10 cellular contexts compared by ENCODE assay signal in genomic region chr2:9260411-9261037, GRCh38. TPM values are rescaled to one million over a fixed set of nuclear protein-coding genes. Genes with fewer than 3 reads are reported as not detected.
A peak's percentile ranks its signal among the peaks of the same experiment; 100 is the strongest.
DNase-seq lines count a peak whose midpoint lies in the region; ATAC-seq and TF ChIP-seq lines count a peak whose summit lies in the region.
"Had no signal": no experiment of that assay in that cellular context is flagged by ENCODE, and none has a peak within 500 bp of the region (broad histone marks: within the 10 kb centered on the region; RNA-seq: fewer than 3 reads in every experiment).

No MANE protein-coding gene starts in this region.

- intact Hi-C loops in psoas muscle (cut with DNase I), result loop anchor here in 1 of 2 donors (5.0 kb wide), 1 partner anchor 38 kb away; no protein-coding TSS in a partner anchor

- 0 out of 2 replicates have a peak overlapping the region, but pooled peaks have one; percentile 7 for H3K9ac ChIP-seq in BLaER1

- TF ChIP-seq CTCF in right atrium auricular region (IDR thresholded peaks at IDR 0.05), result no peak
- no peak for TF ChIP-seq CTCF in psoas muscle (IDR thresholded peaks at IDR 0.05)

- no peaks in the 10 kb centered on the region for H3K9me3 Mint-ChIP-seq in activated naive CD4-positive, alpha-beta T cell treated with anti-CD3 and anti-CD28 coated beads, Interleukin-2, amount 50 U/mL, for 72 hours

- DNase-seq in right atrium auricular region (ENCODE audit: low spot score) (no peak), psoas muscle (no peak), NCI-H1105 treated with DMSO at 0.1 percent for 48 hours (lab: John Stamatoyannopoulos, UW) (no peak), NCI-H2029 treated with DMSO at 0.1 percent for 48 hours (lab: John Stamatoyannopoulos, UW) (no peak)
- no peak for DNase-seq in effector memory CD4-positive, alpha-beta T cell
- no peak for DNase-seq in activated naive CD4-positive, alpha-beta T cell treated with anti-CD3 and anti-CD28 coated beads, Interleukin-2, amount 50 U/mL, for 72 hours (ENCODE audit: low spot score in 2 of 2)
- DNase-seq: NCI-H1417, pancreas had no signal

- H3K27ac ChIP-seq in BLaER1 (peak overlapping the region; percentile 57), adipose tissue (ENCODE audit: low read depth, low read length) (peak overlapping the region; percentile 51), right atrium auricular region (peak overlapping the region; percentile 72 to 79), psoas muscle (peak overlapping the region; percentile 42)
- no peak overlapping the region for H3K27ac ChIP-seq in effector memory CD4-positive, alpha-beta T cell (ENCODE audit: insufficient read depth, low read length, poor library complexity, severe bottlenecking)

- no peak overlapping the region for H3K27ac Mint-ChIP-seq in activated naive CD4-positive, alpha-beta T cell treated with anti-CD3 and anti-CD28 coated beads, Interleukin-2, amount 50 U/mL, for 72 hours

- H4K20me1 ChIP-seq in BLaER1, result peaks cover 99% of the 10 kb centered on the region

- H3K4me1 ChIP-seq in BLaER1, result peaks cover 88% of the 10 kb centered on the region
- H3K4me1 ChIP-seq in right atrium auricular region, result peaks cover 0 to 92% of the 10 kb centered on the region in 2 donors
- H3K4me1 ChIP-seq in psoas muscle, result peaks cover 24% of the 10 kb centered on the region
- no peaks in the 10 kb centered on the region for H3K4me1 ChIP-seq in effector memory CD4-positive, alpha-beta T cell (ENCODE audit: control insufficient read depth, insufficient read depth, low read length, poor library complexity, severe bottlenecking)

- H3K36me3 ChIP-seq in BLaER1 (no peaks in the 10 kb centered on the region; the same call in 1 of the 2 replicates), right atrium auricular region (no peaks in the 10 kb centered on the region), psoas muscle (ENCODE audit: insufficient read depth in 1 of 2, low read depth in 1 of 2) (no peaks in the 10 kb centered on the region)
- no peaks in the 10 kb centered on the region for H3K36me3 ChIP-seq in effector memory CD4-positive, alpha-beta T cell (ENCODE audit: control insufficient read depth, insufficient read depth, low read length)
- H3K36me3 ChIP-seq: pancreas had no signal

- H3K27me3 ChIP-seq in BLaER1 (no peaks in the 10 kb centered on the region), right atrium auricular region (no peaks in the 10 kb centered on the region), psoas muscle (ENCODE audit: insufficient read depth in 3 of 3, low read length in 2 of 3) (no peaks in the 10 kb centered on the region)
- H3K27me3 ChIP-seq in effector memory CD4-positive, alpha-beta T cell (replicated peaks; ENCODE audit: control insufficient read depth, insufficient read depth, low read length, poor library complexity, severe bottlenecking), result no peaks in the 10 kb centered on the region
- H3K27me3 ChIP-seq: pancreas had no signal

- peak overlapping the region; percentile 79 for H3K4me2 ChIP-seq in BLaER1

- 40 to 79% (median 49%) methylated on average over 7 of the region's 7 CpGs for WGBS in adipose tissue, 3 donors
- 69 to 74% (median 73%) methylated on average over 7 of the region's 7 CpGs for WGBS in psoas muscle, 3 donors

- ATAC-seq in psoas muscle, result no peak
- ATAC-seq in activated naive CD4-positive, alpha-beta T cell treated with anti-CD3 and anti-CD28 coated beads, Interleukin-2, amount 50 U/mL, for 72 hours, result no peak

- no peaks in the 10 kb centered on the region for H3K36me3 Mint-ChIP-seq in activated naive CD4-positive, alpha-beta T cell treated with anti-CD3 and anti-CD28 coated beads, Interleukin-2, amount 50 U/mL, for 72 hours

- H3K9me3 ChIP-seq in BLaER1, result no peaks in the 10 kb centered on the region
- no peaks in the 10 kb centered on the region for H3K9me3 ChIP-seq in right atrium auricular region
- H3K9me3 ChIP-seq in psoas muscle, result no peaks in the 10 kb centered on the region
- no peaks in the 10 kb centered on the region for H3K9me3 ChIP-seq in effector memory CD4-positive, alpha-beta T cell (ENCODE audit: control insufficient read depth, low read length)
- H3K9me3 ChIP-seq: pancreas had no signal

- H3K4me3 ChIP-seq in BLaER1 (no peak overlapping the region), right atrium auricular region (no peak overlapping the region), psoas muscle (no peak overlapping the region)
- no peak overlapping the region for H3K4me3 ChIP-seq in effector memory CD4-positive, alpha-beta T cell (ENCODE audit: insufficient read depth, low read depth, low read length, poor library complexity, severe bottlenecking)
- H3K4me3 ChIP-seq: pancreas had no signal

RNA-seq across cellular contexts. Expression of gene ASAP2, which starts 53.9 kb away (rescaled TPM):
- polyA plus RNA-seq in adipose tissue (10 to 100 TPM in 2 of 3 donors, 1 to 10 TPM in 1; 4.1 to 24.0 (median 12.5) TPM), psoas muscle (1 to 10 TPM; 1.6 to 3.3 (median 2.0) TPM)
- total RNA-seq in right atrium auricular region (10 to 100 TPM; 13.2 to 20.3 TPM), psoas muscle (1 to 10 TPM; 2.5 to 9.0 (median 4.1) TPM)
- 1 to 10 TPM in 1 of 2 donors, under 1 TPM in 1; 0.09 to 1.0 TPM for total RNA-seq in activated naive CD4-positive, alpha-beta T cell treated with anti-CD3 and anti-CD28 coated beads, Interleukin-2, amount 50 U/mL, for 72 hours
